1 cellular context compared by ENCODE assay signal in the genomic region with DNA sequence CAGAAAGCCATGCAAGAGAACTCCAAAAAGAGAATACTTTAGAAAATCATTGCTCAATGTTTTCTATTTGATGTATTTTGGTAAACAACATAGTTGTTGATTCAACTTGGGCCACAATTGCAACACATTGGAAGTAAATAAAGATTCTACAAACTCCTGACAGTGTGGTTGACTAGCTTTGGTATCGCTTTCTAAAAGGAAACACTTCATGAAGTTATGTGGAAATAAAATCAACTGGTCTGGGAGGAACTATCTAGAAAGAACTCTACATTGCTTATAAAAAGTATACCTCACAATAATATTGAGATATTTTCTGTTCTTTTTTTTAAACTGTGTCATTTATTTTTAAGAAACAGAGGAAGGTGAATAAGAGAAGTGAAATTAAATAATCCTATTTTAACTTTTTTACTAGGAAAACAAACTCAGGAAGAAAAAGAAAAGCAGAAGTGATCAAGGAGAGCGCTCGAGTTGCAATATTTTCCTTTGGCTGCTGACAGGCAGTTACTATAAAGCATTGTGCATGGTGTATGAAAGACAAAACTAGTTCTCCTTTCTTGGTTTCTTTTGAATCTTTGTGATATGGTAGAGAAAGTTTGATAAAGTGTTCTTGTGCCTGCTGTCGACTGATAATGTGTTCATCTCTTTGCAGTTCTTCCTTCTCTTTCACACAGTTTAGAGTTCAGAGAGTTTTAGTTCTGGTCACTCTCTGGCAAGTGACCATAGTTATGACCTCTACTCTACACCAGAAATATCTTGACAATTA.
A peak's percentile ranks its signal among the peaks of the same experiment; 100 is the strongest.
TF ChIP-seq lines count a peak whose summit lies in the region.

No MANE protein-coding gene starts in this region.

TF ChIP-seq in K562, 482 proteins besides CTCF, POLR2A, EP300 and RAD21 (continues in another document):
- TF ChIP-seq NR2C2 (CRISPR knock-in tag; IDR thresholded peaks at IDR 0.05) (no peak), NR2C2 (tag; IDR thresholded peaks at IDR 0.05) (peak; percentile 37; the same call in 1 of the 2 replicates), CEBPB (tag; IDR thresholded peaks at IDR 0.05) (peak; percentile 79), RNF2 (IDR thresholded peaks at IDR 0.05) (peak; percentile 65; the same call in 1 of the 2 replicates), SMARCE1 (IDR thresholded peaks at IDR 0.05) (peak; percentile 92), CC2D1A (IDR thresholded peaks at IDR 0.05) (peak; percentile 69; the same call in 1 of the 2 replicates), CBFA2T2 (conservative IDR thresholded peaks at IDR 0.05) (peak; percentile 77), GATA2 (CRISPR knock-in tag; IDR thresholded peaks at IDR 0.05) (peak; percentile 46; the same call in 1 of the 2 replicates), NRF1 (conservative IDR thresholded peaks at IDR 0.05 in 1 of 2, IDR thresholded peaks at IDR 0.05 in 1 of 2) (peak in 1 of 2 experiments; percentile 27; a peak in 2 of 4 replicates), MTA2 (IDR thresholded peaks at IDR 0.05; ENCODE audit: low read depth) (peak; percentile 67), TEAD1 (CRISPR knock-in tag; IDR thresholded peaks at IDR 0.05) (peak in 1 of 2 experiments; percentile 55; a peak in 1 of 4 replicates), CCNT2 (IDR thresholded peaks at IDR 0.05; ENCODE audit: borderline replicate concordance, extremely low read depth, insufficient read length, low read depth, low read length) (peak; percentile 95), NFIC (IDR thresholded peaks at IDR 0.05) (peak; percentile 59), PHF8 (IDR thresholded peaks at IDR 0.05; ENCODE audit: borderline replicate concordance, low read length) (no peak; the same call in 1 of the 2 replicates), CBFA2T3 (IDR thresholded peaks at IDR 0.05) (peak; percentile 89), NR2C1 (IDR thresholded peaks at IDR 0.05) (peak; percentile 9; the same call in 1 of the 2 replicates), NR2C1 (tag; IDR thresholded peaks at IDR 0.05) (0 out of 2 replicates have a peak, but pooled peaks have one; percentile 34), TCF3 (CRISPR knock-in tag; IDR thresholded peaks at IDR 0.05) (peak; percentile 92), ATF7 (IDR thresholded peaks at IDR 0.05) (peak; percentile 54), ESRRA (IDR thresholded peaks at IDR 0.05; ENCODE audit: borderline replicate concordance, low read depth) (0 out of 2 replicates have a peak, but pooled peaks have one; percentile 17), SMARCC2 (IDR thresholded peaks at IDR 0.05; ENCODE audit: low read depth) (peak; percentile 91), JUND (IDR thresholded peaks at IDR 0.05; ENCODE audit: borderline replicate concordance, low read depth, low read length) (peak; percentile 54; the same call in 1 of the 2 replicates), JUND (tag; IDR thresholded peaks at IDR 0.05; ENCODE audit: borderline replicate concordance, low read depth, low read length) (peak; percentile 74; the same call in 2 of the 3 replicates), DPF2 (IDR thresholded peaks at IDR 0.05) (peak; percentile 87), RCOR1 (IDR thresholded peaks at IDR 0.05; ENCODE audit: borderline replicate concordance in 1 of 2, low read depth in 2 of 2, low read length in 2 of 2) (peak; percentile 42 to 81; a peak in 2 of 4 replicates), ZNF197 (CRISPR knock-in tag; IDR thresholded peaks at IDR 0.05; ENCODE audit: low read depth) (peak; percentile 30; the same call in 1 of the 2 replicates), RBFOX2 (IDR thresholded peaks at IDR 0.05; ENCODE audit: low read depth, low read length) (peak; percentile 46; the same call in 1 of the 2 replicates), HMGN3 (IDR thresholded peaks at IDR 0.05; ENCODE audit: borderline replicate concordance, extremely low read depth, insufficient read length, low read depth, low read length) (peak; percentile 94), TEAD4 (IDR thresholded peaks at IDR 0.05; ENCODE audit: low read length) (peak; percentile 90), TEAD4 (CRISPR knock-in tag; IDR thresholded peaks at IDR 0.05; ENCODE audit: borderline replicate concordance) (no peak), SOX6 (IDR thresholded peaks at IDR 0.05) (peak; percentile 94), TRIM24 (IDR thresholded peaks at IDR 0.05) (peak; percentile 68 to 79; a peak in 3 of 4 replicates), KDM1A (IDR thresholded peaks at IDR 0.05) (peak; percentile 9 to 62; a peak in 2 of 4 replicates), NFXL1 (CRISPR knock-in tag; IDR thresholded peaks at IDR 0.05) (no peak), CBX3 (IDR thresholded peaks at IDR 0.05; ENCODE audit: borderline replicate concordance in 1 of 2, low read length in 2 of 2) (0 out of 3 replicates have a peak, but pooled peaks of 1 of the 2 experiments have one; percentile 62), SPI1 (IDR thresholded peaks at IDR 0.05; ENCODE audit: borderline replicate concordance, low read depth, low read length) (peak; percentile 96)
- TF ChIP-seq, protein P1, sequence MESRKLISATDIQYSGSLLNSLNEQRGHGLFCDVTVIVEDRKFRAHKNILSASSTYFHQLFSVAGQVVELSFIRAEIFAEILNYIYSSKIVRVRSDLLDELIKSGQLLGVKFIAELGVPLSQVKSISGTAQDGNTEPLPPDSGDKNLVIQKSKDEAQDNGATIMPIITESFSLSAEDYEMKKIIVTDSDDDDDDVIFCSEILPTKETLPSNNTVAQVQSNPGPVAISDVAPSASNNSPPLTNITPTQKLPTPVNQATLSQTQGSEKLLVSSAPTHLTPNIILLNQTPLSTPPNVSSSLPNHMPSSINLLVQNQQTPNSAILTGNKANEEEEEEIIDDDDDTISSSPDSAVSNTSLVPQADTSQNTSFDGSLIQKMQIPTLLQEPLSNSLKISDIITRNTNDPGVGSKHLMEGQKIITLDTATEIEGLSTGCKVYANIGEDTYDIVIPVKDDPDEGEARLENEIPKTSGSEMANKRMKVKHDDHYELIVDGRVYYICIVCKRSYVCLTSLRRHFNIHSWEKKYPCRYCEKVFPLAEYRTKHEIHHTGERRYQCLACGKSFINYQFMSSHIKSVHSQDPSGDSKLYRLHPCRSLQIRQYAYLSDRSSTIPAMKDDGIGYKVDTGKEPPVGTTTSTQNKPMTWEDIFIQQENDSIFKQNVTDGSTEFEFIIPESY (CRISPR knock-in tag; IDR thresholded peaks at IDR 0.05), result 0 out of 2 replicates have a peak, but pooled peaks have one; percentile 28
- TF ChIP-seq, protein P2, sequence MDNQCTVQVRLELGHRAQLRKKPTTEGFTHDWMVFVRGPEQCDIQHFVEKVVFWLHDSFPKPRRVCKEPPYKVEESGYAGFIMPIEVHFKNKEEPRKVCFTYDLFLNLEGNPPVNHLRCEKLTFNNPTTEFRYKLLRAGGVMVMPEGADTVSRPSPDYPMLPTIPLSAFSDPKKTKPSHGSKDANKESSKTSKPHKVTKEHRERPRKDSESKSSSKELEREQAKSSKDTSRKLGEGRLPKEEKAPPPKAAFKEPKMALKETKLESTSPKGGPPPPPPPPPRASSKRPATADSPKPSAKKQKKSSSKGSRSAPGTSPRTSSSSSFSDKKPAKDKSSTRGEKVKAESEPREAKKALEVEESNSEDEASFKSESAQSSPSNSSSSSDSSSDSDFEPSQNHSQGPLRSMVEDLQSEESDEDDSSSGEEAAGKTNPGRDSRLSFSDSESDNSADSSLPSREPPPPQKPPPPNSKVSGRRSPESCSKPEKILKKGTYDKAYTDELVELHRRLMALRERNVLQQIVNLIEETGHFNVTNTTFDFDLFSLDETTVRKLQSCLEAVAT (IDR thresholded peaks at IDR 0.05), result peak in 1 of 2 experiments; percentile 42; a peak in 1 of 4 replicates
- TF ChIP-seq, protein P3, sequence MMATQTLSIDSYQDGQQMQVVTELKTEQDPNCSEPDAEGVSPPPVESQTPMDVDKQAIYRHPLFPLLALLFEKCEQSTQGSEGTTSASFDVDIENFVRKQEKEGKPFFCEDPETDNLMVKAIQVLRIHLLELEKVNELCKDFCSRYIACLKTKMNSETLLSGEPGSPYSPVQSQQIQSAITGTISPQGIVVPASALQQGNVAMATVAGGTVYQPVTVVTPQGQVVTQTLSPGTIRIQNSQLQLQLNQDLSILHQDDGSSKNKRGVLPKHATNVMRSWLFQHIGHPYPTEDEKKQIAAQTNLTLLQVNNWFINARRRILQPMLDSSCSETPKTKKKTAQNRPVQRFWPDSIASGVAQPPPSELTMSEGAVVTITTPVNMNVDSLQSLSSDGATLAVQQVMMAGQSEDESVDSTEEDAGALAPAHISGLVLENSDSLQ (IDR thresholded peaks at IDR 0.05), result peak; percentile 83
- TF ChIP-seq, protein P4, sequence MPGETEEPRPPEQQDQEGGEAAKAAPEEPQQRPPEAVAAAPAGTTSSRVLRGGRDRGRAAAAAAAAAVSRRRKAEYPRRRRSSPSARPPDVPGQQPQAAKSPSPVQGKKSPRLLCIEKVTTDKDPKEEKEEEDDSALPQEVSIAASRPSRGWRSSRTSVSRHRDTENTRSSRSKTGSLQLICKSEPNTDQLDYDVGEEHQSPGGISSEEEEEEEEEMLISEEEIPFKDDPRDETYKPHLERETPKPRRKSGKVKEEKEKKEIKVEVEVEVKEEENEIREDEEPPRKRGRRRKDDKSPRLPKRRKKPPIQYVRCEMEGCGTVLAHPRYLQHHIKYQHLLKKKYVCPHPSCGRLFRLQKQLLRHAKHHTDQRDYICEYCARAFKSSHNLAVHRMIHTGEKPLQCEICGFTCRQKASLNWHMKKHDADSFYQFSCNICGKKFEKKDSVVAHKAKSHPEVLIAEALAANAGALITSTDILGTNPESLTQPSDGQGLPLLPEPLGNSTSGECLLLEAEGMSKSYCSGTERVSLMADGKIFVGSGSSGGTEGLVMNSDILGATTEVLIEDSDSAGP (CRISPR knock-in tag; IDR thresholded peaks at IDR 0.05), result no peak
- TF ChIP-seq, protein P5, sequence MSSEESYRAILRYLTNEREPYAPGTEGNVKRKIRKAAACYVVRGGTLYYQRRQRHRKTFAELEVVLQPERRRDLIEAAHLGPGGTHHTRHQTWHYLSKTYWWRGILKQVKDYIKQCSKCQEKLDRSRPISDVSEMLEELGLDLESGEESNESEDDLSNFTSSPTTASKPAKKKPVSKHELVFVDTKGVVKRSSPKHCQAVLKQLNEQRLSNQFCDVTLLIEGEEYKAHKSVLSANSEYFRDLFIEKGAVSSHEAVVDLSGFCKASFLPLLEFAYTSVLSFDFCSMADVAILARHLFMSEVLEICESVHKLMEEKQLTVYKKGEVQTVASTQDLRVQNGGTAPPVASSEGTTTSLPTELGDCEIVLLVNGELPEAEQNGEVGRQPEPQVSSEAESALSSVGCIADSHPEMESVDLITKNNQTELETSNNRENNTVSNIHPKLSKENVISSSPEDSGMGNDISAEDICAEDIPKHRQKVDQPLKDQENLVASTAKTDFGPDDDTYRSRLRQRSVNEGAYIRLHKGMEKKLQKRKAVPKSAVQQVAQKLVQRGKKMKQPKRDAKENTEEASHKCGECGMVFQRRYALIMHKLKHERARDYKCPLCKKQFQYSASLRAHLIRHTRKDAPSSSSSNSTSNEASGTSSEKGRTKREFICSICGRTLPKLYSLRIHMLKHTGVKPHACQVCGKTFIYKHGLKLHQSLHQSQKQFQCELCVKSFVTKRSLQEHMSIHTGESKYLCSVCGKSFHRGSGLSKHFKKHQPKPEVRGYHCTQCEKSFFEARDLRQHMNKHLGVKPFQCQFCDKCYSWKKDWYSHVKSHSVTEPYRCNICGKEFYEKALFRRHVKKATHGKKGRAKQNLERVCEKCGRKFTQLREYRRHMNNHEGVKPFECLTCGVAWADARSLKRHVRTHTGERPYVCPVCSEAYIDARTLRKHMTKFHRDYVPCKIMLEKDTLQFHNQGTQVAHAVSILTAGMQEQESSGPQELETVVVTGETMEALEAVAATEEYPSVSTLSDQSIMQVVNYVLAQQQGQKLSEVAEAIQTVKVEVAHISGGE (CRISPR knock-in tag; IDR thresholded peaks at IDR 0.05), result peak in 1 of 3 experiments; percentile 70; a peak in 1 of 6 replicates
- TF ChIP-seq, protein P6, sequence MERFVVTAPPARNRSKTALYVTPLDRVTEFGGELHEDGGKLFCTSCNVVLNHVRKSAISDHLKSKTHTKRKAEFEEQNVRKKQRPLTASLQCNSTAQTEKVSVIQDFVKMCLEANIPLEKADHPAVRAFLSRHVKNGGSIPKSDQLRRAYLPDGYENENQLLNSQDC (CRISPR knock-in tag; IDR thresholded peaks at IDR 0.05), result no peak
- TF ChIP-seq, protein P7, sequence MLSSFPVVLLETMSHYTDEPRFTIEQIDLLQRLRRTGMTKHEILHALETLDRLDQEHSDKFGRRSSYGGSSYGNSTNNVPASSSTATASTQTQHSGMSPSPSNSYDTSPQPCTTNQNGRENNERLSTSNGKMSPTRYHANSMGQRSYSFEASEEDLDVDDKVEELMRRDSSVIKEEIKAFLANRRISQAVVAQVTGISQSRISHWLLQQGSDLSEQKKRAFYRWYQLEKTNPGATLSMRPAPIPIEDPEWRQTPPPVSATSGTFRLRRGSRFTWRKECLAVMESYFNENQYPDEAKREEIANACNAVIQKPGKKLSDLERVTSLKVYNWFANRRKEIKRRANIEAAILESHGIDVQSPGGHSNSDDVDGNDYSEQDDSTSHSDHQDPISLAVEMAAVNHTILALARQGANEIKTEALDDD (IDR thresholded peaks at IDR 0.05), result peak; percentile 99
- TF ChIP-seq, protein P8, sequence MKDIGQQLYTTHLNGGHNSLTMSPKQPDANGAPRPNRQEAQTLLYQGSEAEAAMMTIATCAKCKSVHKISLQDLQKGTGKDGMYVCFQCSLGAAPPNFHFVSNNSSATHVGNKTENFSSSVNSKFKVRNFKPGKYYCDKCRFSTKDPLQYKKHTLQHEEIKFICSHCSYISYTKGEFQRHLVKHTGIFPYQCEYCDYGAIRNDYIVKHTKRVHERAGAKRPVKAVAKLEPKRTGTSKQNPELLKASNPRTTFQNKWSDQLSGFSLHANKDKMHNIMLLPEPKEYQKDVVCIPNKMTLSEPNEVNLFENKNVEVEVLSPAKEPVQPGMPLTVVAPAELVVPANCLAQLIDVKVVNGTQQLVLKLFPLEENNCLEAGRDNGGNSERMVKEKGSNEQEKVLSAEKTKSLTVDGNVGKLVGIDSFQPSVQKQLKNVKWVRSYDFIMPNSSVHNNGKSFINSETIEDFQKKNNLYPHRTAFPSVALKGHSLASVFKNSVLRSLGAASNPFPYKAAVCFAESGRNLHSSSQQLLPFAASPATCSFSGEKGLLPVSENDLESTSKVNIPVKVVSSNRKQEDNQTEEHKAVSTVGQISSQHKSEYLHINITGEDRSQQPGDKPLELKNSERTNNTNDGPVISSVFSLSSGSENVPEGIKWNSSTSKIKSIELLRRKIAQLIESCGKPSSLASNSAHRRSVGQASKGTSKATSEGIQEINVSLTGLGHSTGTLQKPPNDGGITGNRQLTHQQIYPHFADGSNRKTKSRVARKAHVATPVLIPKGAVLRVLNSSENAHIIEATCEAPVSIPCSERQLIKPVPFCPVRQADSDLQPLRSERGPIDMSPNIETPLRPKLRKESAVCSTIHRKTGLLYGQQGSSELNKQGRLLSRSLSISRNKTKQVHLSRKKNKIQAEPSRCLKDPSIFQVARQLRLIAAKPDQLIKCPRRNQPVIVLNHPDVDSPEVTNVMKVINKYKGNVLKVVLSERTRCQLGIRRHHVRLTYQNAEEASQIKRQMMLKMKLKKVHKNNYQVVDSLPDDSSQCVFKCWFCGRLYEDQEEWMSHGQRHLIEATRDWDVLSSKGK (CRISPR knock-in tag; IDR thresholded peaks at IDR 0.05), result no peak
- TF ChIP-seq, protein P9, sequence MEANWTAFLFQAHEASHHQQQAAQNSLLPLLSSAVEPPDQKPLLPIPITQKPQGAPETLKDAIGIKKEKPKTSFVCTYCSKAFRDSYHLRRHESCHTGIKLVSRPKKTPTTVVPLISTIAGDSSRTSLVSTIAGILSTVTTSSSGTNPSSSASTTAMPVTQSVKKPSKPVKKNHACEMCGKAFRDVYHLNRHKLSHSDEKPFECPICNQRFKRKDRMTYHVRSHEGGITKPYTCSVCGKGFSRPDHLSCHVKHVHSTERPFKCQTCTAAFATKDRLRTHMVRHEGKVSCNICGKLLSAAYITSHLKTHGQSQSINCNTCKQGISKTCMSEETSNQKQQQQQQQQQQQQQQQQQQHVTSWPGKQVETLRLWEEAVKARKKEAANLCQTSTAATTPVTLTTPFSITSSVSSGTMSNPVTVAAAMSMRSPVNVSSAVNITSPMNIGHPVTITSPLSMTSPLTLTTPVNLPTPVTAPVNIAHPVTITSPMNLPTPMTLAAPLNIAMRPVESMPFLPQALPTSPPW (CRISPR knock-in tag; IDR thresholded peaks at IDR 0.05), result 0 out of 2 replicates have a peak, but pooled peaks have one; percentile 19
